1 cellular context compared by ENCODE assay signal in the genomic region with DNA sequence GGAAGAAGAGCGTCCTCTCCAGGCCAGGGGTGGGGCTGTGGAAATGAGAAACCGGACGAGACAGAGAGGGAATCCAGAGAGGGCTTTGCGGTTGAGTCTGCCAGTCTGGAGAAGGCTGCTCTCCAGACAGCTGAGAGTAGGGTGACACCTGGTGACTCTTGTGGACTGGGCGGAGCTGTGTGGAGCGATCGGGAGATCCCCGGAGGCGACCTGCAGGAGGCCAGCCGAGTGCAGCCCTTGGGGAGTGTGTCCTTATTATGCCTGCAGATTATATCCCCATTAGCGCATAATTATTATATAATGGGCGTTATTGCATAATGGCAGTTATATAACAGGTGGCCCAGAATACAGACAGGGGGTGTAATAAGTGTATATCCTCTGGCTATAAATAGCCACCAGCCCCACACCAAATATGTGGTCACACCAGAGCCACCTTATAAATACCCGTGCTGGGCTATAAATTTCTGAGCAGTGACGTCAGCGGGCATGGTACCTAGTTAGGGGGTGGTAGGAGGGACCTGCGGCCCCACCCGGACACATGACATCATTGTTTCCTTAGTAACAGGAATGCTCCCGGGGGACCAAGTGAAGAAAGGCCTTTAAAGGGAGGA.
TF ChIP-seq lines count a peak whose summit lies in the region.

No MANE protein-coding gene starts in this region.

TF ChIP-seq in HEK293, 187 proteins besides CTCF, POLR2A, EP300 and RAD21 (continued from another document):
- TF ChIP-seq HOXD13 (CRISPR knock-in tag; IDR thresholded peaks at IDR 0.05; ENCODE audit: borderline replicate concordance) (no peak), ZFP69B (tag by site-specific recombination; IDR thresholded peaks at IDR 0.05) (peak; percentile 52; the same call in 1 of the 2 replicates), ZNF707 (tag by site-specific recombination; IDR thresholded peaks at IDR 0.05) (no peak), IKZF3 (tag by site-specific recombination; IDR thresholded peaks at IDR 0.05) (peak; percentile 7; the same call in 1 of the 2 replicates), ZNF292 (tag by site-specific recombination; IDR thresholded peaks at IDR 0.05; ENCODE audit: borderline replicate concordance, low read depth) (no peak), ZNF626 (tag by site-specific recombination; IDR thresholded peaks at IDR 0.05) (no peak), ZNF623 (tag by site-specific recombination; IDR thresholded peaks at IDR 0.05) (peak; percentile 63), ZNF677 (tag by site-specific recombination; IDR thresholded peaks at IDR 0.05) (no peak), ZNF837 (tag by site-specific recombination; IDR thresholded peaks at IDR 0.05) (no peak)
